ENCODE assay signal across 1 cellular context in the genomic region with DNA sequence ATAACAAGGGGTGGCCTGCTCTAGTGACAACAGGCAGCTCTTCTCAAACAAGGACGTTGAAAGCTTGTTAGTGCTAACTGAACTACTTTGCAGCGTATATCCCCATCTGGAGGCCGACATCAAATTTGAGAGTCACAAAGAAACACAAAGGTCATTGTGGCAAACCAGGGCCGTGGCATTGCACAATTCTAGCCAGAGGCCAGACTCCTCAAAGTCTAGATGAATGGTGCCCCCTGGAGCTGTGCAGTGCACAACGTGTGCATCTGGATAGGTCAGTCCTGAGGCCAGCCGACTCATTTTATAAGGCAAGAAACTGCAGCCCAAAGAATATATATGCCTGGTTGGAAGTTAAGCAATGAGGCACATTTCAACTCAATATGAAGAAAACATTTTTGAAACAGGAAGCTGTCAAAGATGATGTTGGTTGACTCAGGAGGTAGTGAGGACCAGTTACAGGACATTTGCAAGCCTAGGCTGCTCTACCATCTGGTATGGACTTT.
TF ChIP-seq lines count a peak whose summit lies in the region.

No MANE protein-coding gene starts in this region.

TF ChIP-seq in IMR-90, 13 proteins besides CTCF, POLR2A, EP300 and RAD21 (continued from another document):
- TF ChIP-seq, protein P1, sequence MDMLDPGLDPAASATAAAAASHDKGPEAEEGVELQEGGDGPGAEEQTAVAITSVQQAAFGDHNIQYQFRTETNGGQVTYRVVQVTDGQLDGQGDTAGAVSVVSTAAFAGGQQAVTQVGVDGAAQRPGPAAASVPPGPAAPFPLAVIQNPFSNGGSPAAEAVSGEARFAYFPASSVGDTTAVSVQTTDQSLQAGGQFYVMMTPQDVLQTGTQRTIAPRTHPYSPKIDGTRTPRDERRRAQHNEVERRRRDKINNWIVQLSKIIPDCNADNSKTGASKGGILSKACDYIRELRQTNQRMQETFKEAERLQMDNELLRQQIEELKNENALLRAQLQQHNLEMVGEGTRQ (IDR thresholded peaks at IDR 0.05; ENCODE audit: low read depth, low read length) = no peak
- TF ChIP-seq CEBPB (IDR thresholded peaks at IDR 0.05; ENCODE audit: low read depth, low read length) (peak; percentile 89), BHLHE40 (IDR thresholded peaks at IDR 0.05; ENCODE audit: low read depth, low read length) (no peak)
